11 cellular contexts compared by ENCODE assay signal in genomic region chr7:75966209-75966961, GRCh38. TPM values are rescaled to one million over a fixed set of nuclear protein-coding genes. Genes with fewer than 3 reads are reported as not detected.
DNase-seq lines count a peak whose midpoint lies in the region; ATAC-seq, FAIRE-seq and TF ChIP-seq lines count a peak whose summit lies in the region.
"Had no signal": no experiment of that assay in that cellular context is flagged by ENCODE, and none has a peak within 500 bp of the region (broad histone marks: within the 10 kb centered on the region; RNA-seq: fewer than 3 reads in every experiment).

No MANE protein-coding gene starts in this region.

- DNase-seq in NCI-H2081 (lab: John Stamatoyannopoulos, UW), result peak; percentile 57 to 88
- DNase-seq in NCI-H2081 treated with DMSO at 0.1 percent for 48 hours (lab: John Stamatoyannopoulos, UW), result no peak
- peak in 2 of 4 donors; percentile 33 to 53 for DNase-seq in body of pancreas
- DNase-seq in HepG2 (ENCODE audit: low spot score), result no peak
- peak; percentile 54 for DNase-seq in thoracic aorta (ENCODE audit: low spot score)
- no peak for DNase-seq in stimulated activated effector memory CD8-positive, alpha-beta T cell treated with anti-CD3 and anti-CD28 coated beads, Interleukin-12 subunit alpha, Interleukin-12 subunit beta, amount 100 ng/mL, for 72 hours (ENCODE audit: low spot score in 2 of 2)
- no peak for DNase-seq in activated gamma-delta T cell treated with Interleukin-2 at 50 U/mL for 16 hours
- no peak for DNase-seq in inferior parietal cortex (ENCODE audit: extremely low spot score)
- DNase-seq: natural killer cell; stimulated activated naive CD4-positive, alpha-beta T cell treated with Interleukin-2 at 50 U/mL for 16 hours had no signal

- no peaks in the 10 kb centered on the region for H3K27me3 ChIP-seq in body of pancreas
- no peaks in the 10 kb centered on the region for H3K27me3 ChIP-seq in HepG2 (ENCODE audit: control insufficient read depth in 1 of 2, insufficient read depth in 2 of 2, low read length in 2 of 2)
- no peaks in the 10 kb centered on the region for H3K27me3 ChIP-seq in thoracic aorta (replicated peaks; ENCODE audit: insufficient read depth)

- H3K36me3 ChIP-seq in body of pancreas (replicated peaks in 1 of 2; ENCODE audit: insufficient read depth in 1 of 2, low read depth in 2 of 2) (no peaks in the 10 kb centered on the region), HepG2 (replicated peaks in 1 of 2; ENCODE audit: control insufficient read depth in 1 of 2, insufficient read depth in 2 of 2, low read length in 2 of 2) (peaks cover 35 to 86% of the 10 kb centered on the region in 2 experiments), thoracic aorta (no peaks in the 10 kb centered on the region)

- peak; percentile 49 for ATAC-seq in body of pancreas
- ATAC-seq in HepG2, result no peak
- peak; percentile 80 for ATAC-seq in thoracic aorta (ENCODE audit: insufficient number of reproducible peaks, low FRiP score, low read depth)
- no peak for ATAC-seq in stimulated activated effector memory CD8-positive, alpha-beta T cell treated with anti-CD3 and anti-CD28 coated beads, Interleukin-12 subunit alpha, Interleukin-12 subunit beta, amount 100 ng/mL, for 72 hours
- ATAC-seq: natural killer cell had no signal

- H3K9ac ChIP-seq in HepG2 (ENCODE audit: insufficient read depth, low read depth, low read length), result no peak overlapping the region

- H3K4me3 Mint-ChIP-seq in stimulated activated effector memory CD8-positive, alpha-beta T cell treated with anti-CD3 and anti-CD28 coated beads, Interleukin-12 subunit alpha, Interleukin-12 subunit beta, amount 100 ng/mL, for 72 hours, result no peak overlapping the region
- H3K4me3 Mint-ChIP-seq: natural killer cell had no signal

- H3K27ac ChIP-seq in body of pancreas (peak overlapping the region in 2 of 4 donors; percentile 54 to 58), HepG2 (ENCODE audit: extremely low read length, insufficient read depth, low read length) (no peak overlapping the region), thoracic aorta (peak overlapping the region; percentile 95 to 99)

- 75 to 78% methylated on average over 25 of the region's 25 CpGs for whole genome bisulfite sequencing in body of pancreas, 2 donors
- WGBS in HepG2 (ENCODE audit: low lambda C conversion rate), result 98% methylated on average over 20 of the region's 25 CpGs

- no peaks in the 10 kb centered on the region for H3K9me3 ChIP-seq in body of pancreas
- H3K9me3 ChIP-seq in HepG2 (ENCODE audit: low read length), result no peaks in the 10 kb centered on the region
- H3K9me3 ChIP-seq in thoracic aorta, result no peaks in the 10 kb centered on the region

- intact Hi-C loops in body of pancreas (cut with DNase I) (no loop called here), HepG2 (cut with micrococcal nuclease; ENCODE audit: unreplicated experiment) (no loop called here)

- H3K36me3 Mint-ChIP-seq in stimulated activated effector memory CD8-positive, alpha-beta T cell treated with anti-CD3 and anti-CD28 coated beads, Interleukin-12 subunit alpha, Interleukin-12 subunit beta, amount 100 ng/mL, for 72 hours, result peaks cover 12% of the 10 kb centered on the region
- H3K36me3 Mint-ChIP-seq: natural killer cell had no signal

- no peak for FAIRE-seq in HepG2 (lab: Jason Lieb, UNC)
- FAIRE-seq: HTR-8/SVneo had no signal

- H3K79me2 ChIP-seq in HepG2 (ENCODE audit: insufficient read depth, low read length), result peaks cover 53% of the 10 kb centered on the region

- POLR2A ChIA-PET in HepG2 (lab: Yijun Ruan, JAX), result no interaction called here

- H3K4me1 ChIP-seq in body of pancreas (peaks cover 18% of the 10 kb centered on the region), HepG2 (ENCODE audit: insufficient read depth, low read length) (peaks cover 51% of the 10 kb centered on the region), thoracic aorta (ENCODE audit: control insufficient read depth in 1 of 2, low read depth in 2 of 2) (peaks cover 40 to 78% of the 10 kb centered on the region in 2 donors)

- TF ChIP-seq POLR2A in body of pancreas (IDR thresholded peaks at IDR 0.05) (no peak), HepG2 (IDR thresholded peaks at IDR 0.05; ENCODE audit: insufficient read depth in 1 of 2, low read depth in 2 of 2, low read length in 2 of 2) (no peak)

- in situ Hi-C loops in HepG2 (cut with HindIII; ENCODE audit: extremely low pct_ligation_motif_present, low pct_unique_long_range_greater_than_20kb), result no loop called here

- H3K4me2 ChIP-seq in HepG2 (ENCODE audit: low read depth, low read length), result no peak overlapping the region

- no peaks in the 10 kb centered on the region for H3K9me3 Mint-ChIP-seq in stimulated activated effector memory CD8-positive, alpha-beta T cell treated with anti-CD3 and anti-CD28 coated beads, Interleukin-12 subunit alpha, Interleukin-12 subunit beta, amount 100 ng/mL, for 72 hours
- H3K9me3 Mint-ChIP-seq: natural killer cell had no signal

- H4K20me1 ChIP-seq in HepG2 (ENCODE audit: insufficient read depth, low read length), result peaks cover 58% of the 10 kb centered on the region

- TF ChIP-seq CTCF in body of pancreas (IDR thresholded peaks at IDR 0.05) (no peak), HepG2 (CRISPR knock-in tag; IDR thresholded peaks at IDR 0.05) (no peak), thoracic aorta (IDR thresholded peaks at IDR 0.05) (no peak)

- TF ChIP-seq EP300 in HepG2 (IDR thresholded peaks at IDR 0.05; ENCODE audit: low read depth in 2 of 2, low read length in 2 of 2), result no peak
- no peak for TF ChIP-seq EP300 in HepG2 (CRISPR knock-in tag; IDR thresholded peaks at IDR 0.05; ENCODE audit: borderline replicate concordance)

- no TSS peak for BruUV-seq in HepG2 (replicated peaks; lab: Mats Ljungman, UMichigan)

- H3K4me3 ChIP-seq in body of pancreas, result no peak overlapping the region
- H3K4me3 ChIP-seq in HepG2 (replicated peaks in 1 of 3; ENCODE audit: insufficient read depth in 1 of 3, low read depth in 2 of 3, low read length in 3 of 3), result no peak overlapping the region
- H3K4me3 ChIP-seq in thoracic aorta, result peak overlapping the region; percentile 64

- H3K4me1 Mint-ChIP-seq in stimulated activated effector memory CD8-positive, alpha-beta T cell treated with anti-CD3 and anti-CD28 coated beads, Interleukin-12 subunit alpha, Interleukin-12 subunit beta, amount 100 ng/mL, for 72 hours, result peaks cover 10% of the 10 kb centered on the region

- CTCF ChIA-PET in HepG2 (lab: Yijun Ruan, JAX; ENCODE audit: low intra/inter-chr PET ratio, low total read pairs), result no interaction called here

- H3K27ac Mint-ChIP-seq in stimulated activated effector memory CD8-positive, alpha-beta T cell treated with anti-CD3 and anti-CD28 coated beads, Interleukin-12 subunit alpha, Interleukin-12 subunit beta, amount 100 ng/mL, for 72 hours, result no peak overlapping the region
- H3K27ac Mint-ChIP-seq: natural killer cell had no signal

- no peak overlapping the region for H2AFZ ChIP-seq in HepG2 (ENCODE audit: low read length)

- no peak for TF ChIP-seq RAD21 in HepG2 (CRISPR knock-in tag; IDR thresholded peaks at IDR 0.05)

RNA-seq across cellular contexts. Expression of gene TMEM120A, which starts 28.0 kb away (rescaled TPM):
- total RNA-seq in body of pancreas (10 to 100 TPM; 22.1 to 35.0 TPM), HepG2 (2016; rRNA removed; fragmentation: Illumina TruSeq; extraction: Trizol) (22.9 and 40.3 TPM in 2 replicates), thoracic aorta (10 to 100 TPM; 39.4 to 44.7 TPM)
- total RNA-seq in HepG2 (2016; cell fraction: cytosol; rRNA removed; fragmentation: Illumina TruSeq; extraction: Trizol; ENCODE audit: low read depth), result 31.6 and 36.7 TPM in 2 replicates
- 26.0 and 40.4 TPM in 2 replicates for total RNA-seq in HepG2 (2016; cell fraction: insoluble cytoplasmic fraction; rRNA removed; fragmentation: Illumina TruSeq; extraction: Trizol)
- 34.6 and 34.8 TPM in 2 replicates for total RNA-seq in HepG2 (2016; cell fraction: membrane; rRNA removed; fragmentation: Illumina TruSeq; extraction: Trizol)
- 31.7 and 39.9 TPM in 2 replicates for total RNA-seq in HepG2 (2016; cell fraction: nucleus; rRNA removed; fragmentation: Illumina TruSeq; extraction: Trizol)
- polyA plus RNA-seq in HepG2 (2011; rRNA removed), result 102 and 116 TPM in 2 replicates
- polyA plus RNA-seq in HepG2 (2011; cell fraction: cytosol; rRNA removed), result 81.9 and 91.9 TPM in 2 replicates
- 76.1 and 77.6 TPM in 2 replicates for polyA plus RNA-seq in HepG2 (2011; cell fraction: nucleus; rRNA removed)
- 41.2 and 57.5 TPM in 2 replicates for polyA plus RNA-seq in HepG2 (2012)
- polyA plus RNA-seq in HepG2 (2016; cell fraction: cytosol; fragmentation: Illumina TruSeq; extraction: Trizol; ENCODE audit: low read depth), result 78.5 and 88.6 TPM in 2 replicates
- 64.8 and 69.3 TPM in 2 replicates for polyA plus RNA-seq in HepG2 (2016; cell fraction: insoluble cytoplasmic fraction; fragmentation: Illumina TruSeq; extraction: Trizol; ENCODE audit: low read depth)
- 81.3 and 84.7 TPM in 2 replicates for polyA plus RNA-seq in HepG2 (2016; cell fraction: membrane; fragmentation: Illumina TruSeq; extraction: Trizol; ENCODE audit: low read depth)
- 144 and 149 TPM in 2 replicates for polyA plus RNA-seq in HepG2 (2016; cell fraction: nucleus; fragmentation: Illumina TruSeq; extraction: Trizol; ENCODE audit: insufficient read depth, low read depth)
- 97.0 and 238 TPM in 2 replicates for polyA minus RNA-seq in HepG2 (2011; rRNA and poly(A)+ RNA removed; ENCODE audit: low replicate concordance)
- polyA minus RNA-seq in HepG2 (2011; cell fraction: cytosol; rRNA and poly(A)+ RNA removed), result 32.4 and 39.8 TPM in 2 replicates
- polyA minus RNA-seq in HepG2 (2011; cell fraction: nucleus; rRNA and poly(A)+ RNA removed), result 15.5 and 22.4 TPM in 2 replicates

RNA-seq across cellular contexts. Expression of gene POR, which starts 51.4 kb away (rescaled TPM):
- total RNA-seq in body of pancreas (100 to 1,000 TPM in 1 of 2 donors, 10 to 100 TPM in 1; 54.2 to 118 TPM), HepG2 (2016; rRNA removed; fragmentation: Illumina TruSeq; extraction: Trizol) (115 and 266 TPM in 2 replicates), thoracic aorta (10 to 100 TPM; 70.1 to 77.4 TPM)
- 43.6 and 47.9 TPM in 2 replicates for total RNA-seq in HepG2 (2016; cell fraction: cytosol; rRNA removed; fragmentation: Illumina TruSeq; extraction: Trizol; ENCODE audit: low read depth)
- total RNA-seq in HepG2 (2016; cell fraction: insoluble cytoplasmic fraction; rRNA removed; fragmentation: Illumina TruSeq; extraction: Trizol), result 95.7 and 270 TPM in 2 replicates
- 55.5 and 56.9 TPM in 2 replicates for total RNA-seq in HepG2 (2016; cell fraction: membrane; rRNA removed; fragmentation: Illumina TruSeq; extraction: Trizol)
- total RNA-seq in HepG2 (2016; cell fraction: nucleus; rRNA removed; fragmentation: Illumina TruSeq; extraction: Trizol), result 260 and 301 TPM in 2 replicates
- polyA plus RNA-seq in HepG2 (2011; rRNA removed), result 145 and 208 TPM in 2 replicates
- polyA plus RNA-seq in HepG2 (2011; cell fraction: cytosol; rRNA removed), result 143 and 190 TPM in 2 replicates
- 1,024 and 1,039 TPM in 2 replicates for polyA plus RNA-seq in HepG2 (2011; cell fraction: nucleus; rRNA removed)
- 325 and 360 TPM in 2 replicates for polyA plus RNA-seq in HepG2 (2012)
- polyA plus RNA-seq in HepG2 (2016; cell fraction: cytosol; fragmentation: Illumina TruSeq; extraction: Trizol; ENCODE audit: low read depth), result 22.8 and 25.4 TPM in 2 replicates
- polyA plus RNA-seq in HepG2 (2016; cell fraction: insoluble cytoplasmic fraction; fragmentation: Illumina TruSeq; extraction: Trizol; ENCODE audit: low read depth), result 63.7 and 80.6 TPM in 2 replicates
- 25.4 and 30.4 TPM in 2 replicates for polyA plus RNA-seq in HepG2 (2016; cell fraction: membrane; fragmentation: Illumina TruSeq; extraction: Trizol; ENCODE audit: low read depth)
- polyA plus RNA-seq in HepG2 (2016; cell fraction: nucleus; fragmentation: Illumina TruSeq; extraction: Trizol; ENCODE audit: insufficient read depth, low read depth), result 367 and 407 TPM in 2 replicates
- polyA minus RNA-seq in HepG2 (2011; rRNA and poly(A)+ RNA removed; ENCODE audit: low replicate concordance), result 85.0 and 445 TPM in 2 replicates
- 256 and 348 TPM in 2 replicates for polyA minus RNA-seq in HepG2 (2011; cell fraction: cytosol; rRNA and poly(A)+ RNA removed)
- polyA minus RNA-seq in HepG2 (2011; cell fraction: nucleus; rRNA and poly(A)+ RNA removed), result 174 and 240 TPM in 2 replicates

Comparison
In these comparisons a context has a peak if more than half of its experiments do, and no peak if none do; other contexts are left out.
1. DNase-seq: peak in NCI-H2081 (2 of 2) and thoracic aorta (single experiment); none in NCI-H2081 treated with DMSO at 0.1 percent for 48 hours (single experiment), HepG2 (single experiment), stimulated activated effector memory CD8-positive, alpha-beta T cell treated with anti-CD3 and anti-CD28 coated beads, Interleukin-12 subunit alpha, Interleukin-12 subunit beta, amount 100 ng/mL, for 72 hours (0 of 2), activated gamma-delta T cell treated with Interleukin-2 at 50 U/mL for 16 hours (single experiment) and inferior parietal cortex (single experiment).
2. ATAC-seq: peak in body of pancreas (single experiment) and thoracic aorta (single experiment); none in HepG2 (single experiment) and stimulated activated effector memory CD8-positive, alpha-beta T cell treated with anti-CD3 and anti-CD28 coated beads, Interleukin-12 subunit alpha, Interleukin-12 subunit beta, amount 100 ng/mL, for 72 hours (single experiment).